24 cellular contexts compared by ENCODE assay signal in the genomic region with DNA sequence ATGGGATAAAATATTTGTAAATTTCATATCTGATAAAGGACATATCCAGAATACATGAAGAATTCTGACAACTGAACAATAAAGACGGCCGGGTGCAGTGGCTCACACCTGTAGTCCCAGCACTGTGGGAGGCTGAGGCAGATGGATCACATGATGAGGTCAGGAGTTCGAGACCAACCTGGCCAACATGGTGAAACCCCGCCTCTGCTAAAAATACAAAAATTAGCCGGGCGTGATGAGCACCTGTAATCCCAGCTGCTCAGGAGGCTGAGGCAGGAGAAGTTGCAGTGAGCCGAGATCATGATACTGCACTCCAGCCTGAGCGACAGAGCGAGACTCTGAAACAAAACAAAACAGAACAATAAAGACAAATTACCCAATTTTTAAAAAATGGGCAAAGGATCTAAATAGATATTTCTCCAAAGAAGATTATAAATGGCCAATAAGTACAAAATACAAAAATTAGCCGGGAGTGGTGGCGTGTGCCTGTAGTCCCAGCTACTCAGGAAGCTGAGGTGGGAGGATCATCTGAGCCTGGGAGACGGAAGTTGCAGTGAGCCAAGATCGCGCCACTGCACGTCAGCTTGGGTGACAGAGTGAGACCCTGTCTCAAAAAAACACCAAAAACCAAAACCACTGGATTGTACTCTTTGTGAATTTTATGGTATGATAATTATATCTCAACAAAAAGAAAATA. TPM values are rescaled to one million over a fixed set of nuclear protein-coding genes. Genes with fewer than 3 reads are reported as not detected.
DNase-seq lines count a peak whose midpoint lies in the region; ATAC-seq, FAIRE-seq and TF ChIP-seq lines count a peak whose summit lies in the region.
"Had no signal": no experiment of that assay in that cellular context is flagged by ENCODE, and none has a peak within 500 bp of the region (broad histone marks: within the 10 kb centered on the region; RNA-seq: fewer than 3 reads in every experiment).

No MANE protein-coding gene starts in this region.

- intact Hi-C loops in kidney (cut with DNase I), result no loop called here

- H3K9ac ChIP-seq in kidney (ENCODE audit: low read length in 2 of 2), result no peak overlapping the region

- peak overlapping the region; percentile 76 to 88 (median 84) for H3K4me3 Mint-ChIP-seq in IgD-negative memory B cell
- H3K4me3 Mint-ChIP-seq: activated CD8-positive, alpha-beta T cell treated with anti-CD3 and anti-CD28 coated beads, Interleukin-2, amount 10 ng/mL, durations not matched to agents 7 days and 5 days; activated naive CD8-positive, alpha-beta T cell; brain; naive thymus-derived CD8-positive, alpha-beta T cell; stimulated activated naive CD8-positive, alpha-beta T cell treated with anti-CD3 and anti-CD28 coated beads, Interleukin-15, amount 100 ng/mL, for 72 hours had no signal

- H3K27ac ChIP-seq in kidney (ENCODE audit: low read depth in 2 of 2, low read length in 2 of 2), result no peak overlapping the region
- H3K27ac ChIP-seq: colonic mucosa, heart right ventricle, lower lobe of right lung, ovary, WERI-Rb-1 had no signal

- H3K4me1 Mint-ChIP-seq in IgD-negative memory B cell, result peaks cover 17 to 23% (median 23%) of the 10 kb centered on the region in 3 donors
- H3K4me1 Mint-ChIP-seq: brain had no signal

- in situ Hi-C loops in GM13977 (cut with MboI; ENCODE audit: low pct_unique_long_range_greater_than_20kb, low sequenced_read_pairs, unreplicated experiment), result loop anchor here (25.0 kb wide), 1 partner anchor 462 kb away; no protein-coding TSS in a partner anchor

- H3K36me3 Mint-ChIP-seq in IgD-negative memory B cell, result no peaks in the 10 kb centered on the region
- H3K36me3 Mint-ChIP-seq: activated naive CD8-positive, alpha-beta T cell; brain; CD8-positive, alpha-beta memory T cell; naive thymus-derived CD8-positive, alpha-beta T cell had no signal

- no peak for DNase-seq in GM12891 (ENCODE audit: insufficient read length, low spot score)
- DNase-seq in kidney, result peak; percentile 15
- no peak for DNase-seq in GM13977 (ENCODE audit: low spot score)
- no peak for DNase-seq in HuH-7.5 (ENCODE audit: low spot score)
- DNase-seq in hypothalamus (lab: John Stamatoyannopoulos, UW), result no peak
- no peak for DNase-seq in dedifferentiated amniotic fluid mesenchymal stem cell (ENCODE audit: extremely low spot score)
- DNase-seq: activated CD8-positive, alpha-beta T cell treated with anti-CD3 and anti-CD28 coated beads, Interleukin-2, amount 10 ng/mL, durations not matched to agents 7 days and 5 days; CD8-positive, alpha-beta memory T cell; colonic mucosa; heart right ventricle; lower lobe of right lung; naive thymus-derived CD8-positive, alpha-beta T cell; NCI-H187 treated with DMSO at 0.1 percent for 48 hours; NCI-H446 treated with DMSO at 0.1 percent for 48 hours; Right ventricle myocardium superior; stimulated activated CD4-positive, alpha-beta T cell treated with anti-CD3 and anti-CD28 coated beads, Interleukin-1b, Interleukin-23, amount 100 ng/mL, for 48 hours; stimulated activated naive CD8-positive, alpha-beta T cell treated with anti-CD3 and anti-CD28 coated beads, Interleukin-15, amount 100 ng/mL, for 72 hours; WERI-Rb-1 had no signal

- no peaks in the 10 kb centered on the region for H3K9me3 ChIP-seq in kidney (ENCODE audit: control insufficient read depth in 1 of 2, low read length in 2 of 2)
- H3K9me3 ChIP-seq: colonic mucosa, heart right ventricle, lower lobe of right lung, ovary had no signal

- H3K4me3 ChIP-seq in kidney (ENCODE audit: low read length in 2 of 2), result no peak overlapping the region
- H3K4me3 ChIP-seq: colonic mucosa, heart right ventricle, lower lobe of right lung, ovary had no signal

- TF ChIP-seq POLR2A in GM12891 (IDR thresholded peaks at IDR 0.05; ENCODE audit: low read depth, low read length), result no peak

- no peak for TF ChIP-seq CTCF in kidney (IDR thresholded peaks at IDR 0.05; ENCODE audit: borderline replicate concordance, extremely low read depth, insufficient read depth)
- TF ChIP-seq CTCF in GM13977 (IDR thresholded peaks at IDR 0.05; ENCODE audit: extremely low read depth, insufficient read depth, missing control alignments), result no peak

- peak overlapping the region; percentile 4 to 88 (median 20) for H3K27ac Mint-ChIP-seq in IgD-negative memory B cell
- H3K27ac Mint-ChIP-seq: activated CD8-positive, alpha-beta T cell treated with anti-CD3 and anti-CD28 coated beads, Interleukin-2, amount 10 ng/mL, durations not matched to agents 7 days and 5 days; activated naive CD8-positive, alpha-beta T cell; brain; stimulated activated naive CD8-positive, alpha-beta T cell treated with anti-CD3 and anti-CD28 coated beads, Interleukin-15, amount 100 ng/mL, for 72 hours had no signal

- no peaks in the 10 kb centered on the region for H3K36me3 ChIP-seq in kidney (ENCODE audit: control insufficient read depth in 1 of 2, insufficient read depth in 2 of 2, low read length in 2 of 2)
- H3K36me3 ChIP-seq: colonic mucosa, heart right ventricle, lower lobe of right lung, ovary, WERI-Rb-1 had no signal

- peak; percentile 28 for ATAC-seq in GM21515 (IDR thresholded peaks at IDR 0.05; ENCODE audit: unreplicated experiment)
- ATAC-seq: activated CD8-positive, alpha-beta T cell treated with anti-CD3 and anti-CD28 coated beads, Interleukin-2, amount 10 ng/mL, durations not matched to agents 7 days and 5 days; heart right ventricle; lower lobe of right lung; sciatic nerve had no signal

- FAIRE-seq in GM12891 (lab: Jason Lieb, UNC) (peak; percentile 5), kidney (lab: Jason Lieb, UNC) (no peak)

- no peaks in the 10 kb centered on the region for H3K4me1 ChIP-seq in kidney (ENCODE audit: control insufficient read depth in 1 of 2, insufficient read depth in 1 of 2, low read depth in 1 of 2, low read length in 2 of 2)
- H3K4me1 ChIP-seq: colonic mucosa, lower lobe of right lung had no signal

- H3K9me3 Mint-ChIP-seq in IgD-negative memory B cell, result no peaks in the 10 kb centered on the region
- H3K9me3 Mint-ChIP-seq: brain; CD8-positive, alpha-beta memory T cell; naive thymus-derived CD8-positive, alpha-beta T cell; stimulated activated naive CD8-positive, alpha-beta T cell treated with anti-CD3 and anti-CD28 coated beads, Interleukin-15, amount 100 ng/mL, for 72 hours had no signal

- no peaks in the 10 kb centered on the region for H3K27me3 Mint-ChIP-seq in IgD-negative memory B cell
- H3K27me3 Mint-ChIP-seq: activated naive CD8-positive, alpha-beta T cell; CD8-positive, alpha-beta memory T cell; naive thymus-derived CD8-positive, alpha-beta T cell; stimulated activated naive CD8-positive, alpha-beta T cell treated with anti-CD3 and anti-CD28 coated beads, Interleukin-15, amount 100 ng/mL, for 72 hours had no signal

TF ChIP-seq in GM12891, 5 proteins besides CTCF, POLR2A, EP300 and RAD21:
- TF ChIP-seq SPI1 (IDR thresholded peaks at IDR 0.05; ENCODE audit: low read depth, low read length), result no peak
- no peak for TF ChIP-seq POU2F2 (IDR thresholded peaks at IDR 0.05; ENCODE audit: low read depth, low read length)
- no peak for TF ChIP-seq TAF1 (IDR thresholded peaks at IDR 0.05; ENCODE audit: low read depth, low read length)
- TF ChIP-seq PAX5 (IDR thresholded peaks at IDR 0.05; ENCODE audit: insufficient read depth, low read length, severe bottlenecking), result no peak
- no peak for TF ChIP-seq POLR2AphosphoS5 (IDR thresholded peaks at IDR 0.05; ENCODE audit: low read depth, low read length)
TF ChIP-seq in GM12891: peak in this region for 0.

RNA-seq across cellular contexts. Expression of a gene that starts 9.6 kb away (rescaled TPM):
- polyA plus RNA-seq in GM12891 (2012; ENCODE audit: low read depth, missing spikeins), result 14.9 TPM
- polyA plus RNA-seq in IgD-negative memory B cell, result 68.5 TPM
- 99.1 TPM for total RNA-seq in kidney
- polyA plus RNA-seq in kidney (ENCODE audit: insufficient read depth, low read depth, low replicate concordance), result 6.0 TPM

RNA-seq across cellular contexts. Expression of a gene that starts 37.2 kb away (rescaled TPM):
- polyA plus RNA-seq in GM12891 (2012; ENCODE audit: low read depth, missing spikeins), result 0.33 TPM
- 0.38 TPM for polyA plus RNA-seq in IgD-negative memory B cell
- total RNA-seq in kidney, result 72.6 TPM
- 50.2 TPM for polyA plus RNA-seq in kidney (ENCODE audit: insufficient read depth, low read depth, low replicate concordance)

Comparison
In these comparisons a context has a peak if more than half of its experiments do, and no peak if none do; other contexts are left out.
1. RNA of a gene that starts 37.2 kb away (polyA plus RNA-seq): 50.2 TPM in kidney (single experiment); 0.38 TPM in IgD-negative memory B cell (single experiment); every median in the first group is over 10 times any median in the second.